ENCODE assay signal across 8 cellular contexts in genomic region chr5:14686517-14686916, GRCh38.
"Had no signal": no experiment of that assay in that cellular context is flagged by ENCODE, and none has a peak within 500 bp of the region (broad histone marks: within the 10 kb centered on the region; RNA-seq: fewer than 3 reads in every experiment).

No MANE protein-coding gene starts in this region.

- H3K4me3 Mint-ChIP-seq: activated T-cell treated with anti-CD3 and anti-CD28 coated beads, Interleukin-2, amount 50 U/mL, for 24 hours; WTC11 had no signal

- H3K9me3 Mint-ChIP-seq: memory B cell; stimulated activated naive CD8-positive, alpha-beta T cell treated with anti-CD3 and anti-CD28 coated beads, Interleukin-15, amount 100 ng/mL, for 72 hours had no signal

- H3K27me3 Mint-ChIP-seq: activated naive CD8-positive, alpha-beta T cell; activated T-cell treated with anti-CD3 and anti-CD28 coated beads, Interleukin-2, amount 50 U/mL, for 24 hours; memory B cell; stimulated activated naive CD8-positive, alpha-beta T cell treated with anti-CD3 and anti-CD28 coated beads, Interleukin-15, amount 100 ng/mL, for 72 hours had no signal

- H3K27me3 ChIP-seq: vagina had no signal

- H3K27ac ChIP-seq: vagina had no signal

- FAIRE-seq: endothelial cell of umbilical vein had no signal

- H3K9me3 ChIP-seq: thoracic aorta, vagina had no signal

- H3K4me3 ChIP-seq: thoracic aorta, vagina had no signal

- H3K27ac Mint-ChIP-seq: memory B cell; stimulated activated naive CD8-positive, alpha-beta T cell treated with anti-CD3 and anti-CD28 coated beads, Interleukin-15, amount 100 ng/mL, for 72 hours had no signal
